Comparison of ENCODE assay signal across 21 cellular contexts in the genomic region with DNA sequence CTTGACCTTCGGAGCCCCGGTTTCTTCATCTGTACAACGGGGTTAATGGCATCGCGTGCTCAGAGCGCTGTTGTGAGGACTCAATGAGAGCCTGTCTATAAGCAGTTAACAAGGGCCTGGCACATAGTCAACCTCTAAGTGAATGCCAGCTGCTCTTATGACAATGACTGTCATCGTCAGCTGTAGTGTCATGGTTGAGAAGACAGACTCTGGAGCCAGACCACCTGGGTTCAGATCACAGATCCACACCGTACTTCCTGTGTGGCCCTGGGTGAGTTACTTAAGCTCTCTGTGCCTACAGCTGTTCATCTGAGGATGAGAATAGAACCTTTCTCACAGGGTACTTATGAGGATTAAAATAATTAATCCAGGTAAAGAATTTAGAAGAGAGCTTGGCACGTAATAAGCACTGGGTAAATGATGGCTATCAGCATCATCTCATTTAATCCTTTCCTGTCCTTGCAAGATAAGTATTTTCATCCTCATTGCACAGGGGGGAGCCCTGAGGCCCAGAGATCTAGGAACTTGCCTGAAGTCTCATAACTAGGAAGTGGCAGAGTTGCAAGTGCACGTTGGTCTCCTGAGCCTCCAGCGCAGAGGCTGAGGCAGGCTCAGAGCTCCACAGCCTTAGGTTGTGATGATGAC.
DNase-seq lines count a peak whose midpoint lies in the region; TF ChIP-seq lines count a peak whose summit lies in the region.
"Had no signal": no experiment of that assay in that cellular context is flagged by ENCODE, and none has a peak within 500 bp of the region (broad histone marks: within the 10 kb centered on the region; RNA-seq: fewer than 3 reads in every experiment).

No MANE protein-coding gene starts in this region.

- H3K36me3 ChIP-seq in spleen, result no peaks in the 10 kb centered on the region
- H3K36me3 ChIP-seq: neural progenitor cell, suprapubic skin had no signal

- no peak overlapping the region for H3K27ac Mint-ChIP-seq in nephron progenitor cell
- H3K27ac Mint-ChIP-seq: B cell; dendritic cell treated with granulocyte-macrophage colony-stimulating factor and Interleukin-4, amounts not matched to agents 40 ng/mL and 50 ng/mL, for 4 days; mesothelial cell of epicardium; neural progenitor cell; T-helper 1 cell treated with Interleukin-12 subunit alpha and Interleukin-12 subunit beta and Interleukin-4 antibody, amounts not matched to agents 30 μg/mL and 1 μg/mL, for 36 hours had no signal

- no peak overlapping the region for H3K4me3 Mint-ChIP-seq in nephron progenitor cell
- H3K4me3 Mint-ChIP-seq: B cell; dendritic cell treated with granulocyte-macrophage colony-stimulating factor and Interleukin-4, amounts not matched to agents 40 ng/mL and 50 ng/mL, for 4 days; mesothelial cell of epicardium; neural progenitor cell; T-helper 1 cell treated with Interleukin-12 subunit alpha and Interleukin-12 subunit beta and Interleukin-4 antibody, amounts not matched to agents 30 μg/mL and 1 μg/mL, for 36 hours had no signal

- intact Hi-C loops in spleen (cut with DNase I; ENCODE audit: low total_unique reads), result no loop called here

- H3K27me3 Mint-ChIP-seq in nephron progenitor cell (ENCODE audit: low read depth, poor library complexity), result peaks cover 43% of the 10 kb centered on the region

- in situ Hi-C loops in GM13977 (cut with MboI; ENCODE audit: low pct_unique_long_range_greater_than_20kb, low sequenced_read_pairs, unreplicated experiment), result no loop called here

- H3K4me1 Mint-ChIP-seq in nephron progenitor cell, result peaks cover 8% of the 10 kb centered on the region
- H3K4me1 Mint-ChIP-seq: B cell had no signal

- peaks cover 18% of the 10 kb centered on the region for H3K36me3 Mint-ChIP-seq in nephron progenitor cell (ENCODE audit: low read depth)
- H3K36me3 Mint-ChIP-seq: neural progenitor cell had no signal

- no peak for TF ChIP-seq POLR2A in spleen (IDR thresholded peaks at IDR 0.05)

- no peaks in the 10 kb centered on the region for H3K4me1 ChIP-seq in spleen
- H3K4me1 ChIP-seq: foreskin keratinocyte had no signal

- peaks cover 0 to 8% (median 0%) of the 10 kb centered on the region in 8 donors for H3K9me3 ChIP-seq in spleen
- H3K9me3 ChIP-seq: suprapubic skin had no signal

- WGBS in spleen, 5 donors, result 61 to 79% (median 73%) methylated on average over 7 to 11 of the region's 11 CpGs

- no peak for TF ChIP-seq CTCF in spleen (IDR thresholded peaks at IDR 0.05 in 8 of 11, conservative IDR thresholded peaks at IDR 0.05 in 3 of 11)
- no peak for TF ChIP-seq CTCF in nephron progenitor cell (IDR thresholded peaks at IDR 0.05)
- no peak for TF ChIP-seq CTCF in GM13977 (IDR thresholded peaks at IDR 0.05; ENCODE audit: extremely low read depth, insufficient read depth, missing control alignments)

- H3K4me3 ChIP-seq in spleen, result no peak overlapping the region
- H3K4me3 ChIP-seq: neural progenitor cell, suprapubic skin had no signal

- peaks cover 0 to 34% (median 5%) of the 10 kb centered on the region in 7 donors for H3K27me3 ChIP-seq in spleen (replicated peaks in 1 of 7)
- H3K27me3 ChIP-seq: foreskin keratinocyte had no signal

- DNase-seq in NCI-H2081 (lab: John Stamatoyannopoulos, UW) (peak; percentile 53 to 68), NCI-H2081 treated with DMSO at 0.1 percent for 48 hours (lab: John Stamatoyannopoulos, UW) (no peak), NCI-H2171 (lab: John Stamatoyannopoulos, UW) (peak; percentile 82), SHP77 treated with DMSO at 0.1 percent for 48 hours (lab: John Stamatoyannopoulos, UW) (peak; percentile 80), spleen (peak; percentile 22), nephron progenitor cell (no peak), NCI-H146 (lab: John Stamatoyannopoulos, UW) (no peak), GM13977 (ENCODE audit: low spot score) (no peak)
- DNase-seq: activated CD4-positive, CD25-positive, alpha-beta regulatory T cell; activated CD8-positive, alpha-beta memory T cell treated with anti-CD3 and anti-CD28 coated beads for 24 hours; foreskin keratinocyte; left cardiac atrium; NCI-H2107; stimulated activated CD4-positive, alpha-beta T cell treated with anti-CD3 and anti-CD28 coated beads, Interleukin-12 subunit alpha, Interleukin-12 subunit beta, amount 100 ng/mL, for 4 hours had no signal

- H3K9me3 Mint-ChIP-seq in nephron progenitor cell, result peaks cover 14% of the 10 kb centered on the region
- H3K9me3 Mint-ChIP-seq: dendritic cell treated with granulocyte-macrophage colony-stimulating factor and Interleukin-4, amounts not matched to agents 40 ng/mL and 50 ng/mL, for 4 days had no signal

- no peak overlapping the region for H3K27ac ChIP-seq in spleen
- H3K27ac ChIP-seq: 22Rv1, foreskin keratinocyte, neural progenitor cell, suprapubic skin had no signal

Comparison
In these comparisons a context has a peak if more than half of its experiments do, and no peak if none do; other contexts are left out.
1. DNase-seq: peak in NCI-H2081 (2 of 2), NCI-H2171 (single experiment), SHP77 treated with DMSO at 0.1 percent for 48 hours (single experiment) and spleen (single experiment); none in NCI-H2081 treated with DMSO at 0.1 percent for 48 hours (single experiment), nephron progenitor cell (single experiment), NCI-H146 (single experiment) and GM13977 (single experiment).